In genomic region chr9:103700558-103700957, GRCh38 we compare ENCODE assay signal across 16 cellular contexts.
"Had no signal": no experiment of that assay in that cellular context is flagged by ENCODE, and none has a peak within 500 bp of the region (broad histone marks: within the 10 kb centered on the region; RNA-seq: fewer than 3 reads in every experiment).

No MANE protein-coding gene starts in this region.

- H3K9me3 ChIP-seq: esophagus muscularis mucosa, right atrium auricular region had no signal

- H3K27ac Mint-ChIP-seq: dendritic cell treated with granulocyte-macrophage colony-stimulating factor and Interleukin-4, amounts not matched to agents 40 ng/mL and 50 ng/mL, for 4 days; effector memory CD8-positive, alpha-beta T cell; nephron had no signal

- H3K4me1 ChIP-seq: esophagus muscularis mucosa, right atrium auricular region had no signal

- H3K9me3 Mint-ChIP-seq: dendritic cell treated with granulocyte-macrophage colony-stimulating factor and Interleukin-4, amounts not matched to agents 40 ng/mL and 50 ng/mL, for 4 days; nephron had no signal

- ATAC-seq: effector memory CD8-positive, alpha-beta T cell; left colon; left ventricle myocardium superior had no signal

- H3K27me3 ChIP-seq: esophagus muscularis mucosa, right atrium auricular region had no signal

- H3K4me3 ChIP-seq: esophagus muscularis mucosa, lung, right atrium auricular region, smooth muscle cell had no signal

- DNase-seq: effector memory CD8-positive, alpha-beta T cell; foreskin fibroblast; left colon; left ventricle myocardium superior; mesenchymal stem cell; midbrain; posterior cingulate gyrus; stimulated activated CD4-positive, alpha-beta T cell treated with anti-CD3 and anti-CD28 coated beads, Interleukin-2, amount 100 ng/mL, for 48 hours; stimulated activated naive CD4-positive, alpha-beta T cell treated with Interleukin-2 at 50 U/mL for 16 hours; trophoblast cell had no signal

- H3K36me3 ChIP-seq: esophagus muscularis mucosa, right atrium auricular region had no signal

- H3K27me3 Mint-ChIP-seq: dendritic cell treated with granulocyte-macrophage colony-stimulating factor and Interleukin-4, amounts not matched to agents 40 ng/mL and 50 ng/mL, for 4 days; effector memory CD8-positive, alpha-beta T cell had no signal

- H3K4me3 Mint-ChIP-seq: dendritic cell treated with granulocyte-macrophage colony-stimulating factor and Interleukin-4, amounts not matched to agents 40 ng/mL and 50 ng/mL, for 4 days; effector memory CD8-positive, alpha-beta T cell; nephron had no signal

- H3K4me1 Mint-ChIP-seq: nephron had no signal
